In the genomic region with DNA sequence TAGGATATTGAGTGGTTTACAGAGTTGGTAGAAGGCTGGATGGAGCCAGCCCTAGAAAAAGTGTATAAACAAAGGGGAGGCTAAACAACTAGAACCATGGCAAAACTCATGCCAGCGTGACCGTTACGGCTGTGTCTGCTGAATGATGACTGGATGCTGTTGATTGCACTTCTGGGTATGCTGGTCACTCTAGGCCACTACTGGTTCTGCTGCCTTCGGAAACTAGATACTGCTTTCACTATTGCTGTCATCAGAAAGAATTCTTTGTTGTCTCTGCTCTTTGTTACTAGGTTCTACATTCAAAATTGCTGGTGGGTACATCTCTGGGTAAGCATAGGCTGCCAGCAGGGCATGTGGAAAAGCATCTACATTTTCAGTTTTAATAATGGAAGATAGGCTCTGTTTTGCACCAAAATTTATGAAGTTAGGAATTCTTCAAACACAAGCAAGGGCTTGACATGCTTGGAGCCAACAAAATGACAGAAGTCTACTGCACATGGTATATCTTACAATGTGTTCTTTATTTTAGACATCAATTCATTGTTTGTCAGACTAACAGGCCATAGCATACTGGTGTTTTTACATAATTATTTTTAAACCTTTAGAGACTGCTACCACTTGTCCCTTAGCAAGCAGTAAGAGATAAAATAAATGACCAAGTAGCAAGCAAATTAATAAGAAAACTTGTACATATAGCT, we compare ENCODE assay signal across 22 cellular contexts. TPM values are rescaled to one million over a fixed set of nuclear protein-coding genes. Genes with fewer than 3 reads are reported as not detected.
DNase-seq lines count a peak whose midpoint lies in the region; ATAC-seq, FAIRE-seq and TF ChIP-seq lines count a peak whose summit lies in the region.
"Had no signal": no experiment of that assay in that cellular context is flagged by ENCODE, and none has a peak within 500 bp of the region (broad histone marks: within the 10 kb centered on the region; RNA-seq: fewer than 3 reads in every experiment).

No MANE protein-coding gene starts in this region.

- H3K36me3 ChIP-seq in GM12878 (ENCODE audit: control insufficient read depth in 2 of 2, insufficient read depth in 2 of 2, low read length in 1 of 2) = peaks cover 2 to 4% of the 10 kb centered on the region in 2 experiments; a peak in 3 of 4 replicates
- peaks cover 0 to 4% (median 0%) of the 10 kb centered on the region in 3 donors for H3K36me3 ChIP-seq in pancreas

- TF ChIP-seq CTCF in GM12878 (IDR thresholded peaks at IDR 0.05 in 2 of 3, conservative IDR thresholded peaks at IDR 0.05 in 1 of 3; ENCODE audit: control insufficient read depth in 2 of 3, extremely low read depth in 1 of 3, insufficient read depth in 1 of 3, low read depth in 3 of 3, low read length in 3 of 3) (no peak), pancreas (IDR thresholded peaks at IDR 0.05) (no peak)

- H3K27me3 ChIP-seq in GM12878 (replicated peaks in 1 of 2; ENCODE audit: control insufficient read depth in 2 of 2, insufficient read depth in 2 of 2, low read length in 1 of 2) (no peaks in the 10 kb centered on the region), pancreas (no peaks in the 10 kb centered on the region)
- H3K27me3 ChIP-seq: gastroesophageal sphincter, SJSA1, transverse colon had no signal

- H3K79me2 ChIP-seq in GM12878 (ENCODE audit: control insufficient read depth, insufficient read depth, low read length) = peaks cover 27% of the 10 kb centered on the region

- peak; percentile 30 for DNase-seq in AG08396 (ENCODE audit: low spot score)
- no peak for DNase-seq in GM12878 (ENCODE audit: low read depth, low spot score)
- peak; percentile 40 for DNase-seq in midbrain (lab: John Stamatoyannopoulos, UW)
- DNase-seq in NCI-H345 treated with DMSO at 0.1 percent for 48 hours (lab: John Stamatoyannopoulos, UW; ENCODE audit: unreplicated experiment) = no peak
- no peak for DNase-seq in pancreas
- no peak for DNase-seq in A172 (ENCODE audit: low spot score)
- DNase-seq in NCI-H1930 (lab: John Stamatoyannopoulos, UW) = no peak
- DNase-seq: activated B cell treated with CpG ODN at 0.5 μM for 24 hours; CD4-positive, CD25-positive, alpha-beta regulatory T cell; DND-41; erythroblast; lower lobe of right lung; naive B cell; NCI-H1417 treated with DMSO at 0.1 percent for 48 hours; NCI-H2171; NCI-H82; PC-9; transverse colon had no signal

- H2AFZ ChIP-seq in GM12878 (ENCODE audit: control insufficient read depth, low read depth, low read length) = no peak overlapping the region
- H2AFZ ChIP-seq: PC-9 had no signal

- H3K4me2 ChIP-seq in GM12878 (ENCODE audit: control insufficient read depth, insufficient read depth) = no peak overlapping the region; the same call in 1 of the 2 replicates
- H3K4me2 ChIP-seq: PC-9 had no signal

- POLR2A ChIA-PET in GM12878 (lab: Charles Lee) = interaction anchor here (1.0 kb wide), 1 partner anchor 12 kb away, joined by 3 read pairs; no protein-coding TSS in a partner anchor

- no peaks in the 10 kb centered on the region for H4K20me1 ChIP-seq in GM12878 (ENCODE audit: control insufficient read depth, insufficient read depth)

- no peak for TF ChIP-seq EP300 in GM12878 (IDR thresholded peaks at IDR 0.05; ENCODE audit: borderline replicate concordance in 1 of 2, control insufficient read depth in 1 of 2, low read depth in 2 of 2, low read length in 2 of 2)

- no peak overlapping the region for H3K9ac ChIP-seq in GM12878 (ENCODE audit: control insufficient read depth, insufficient read depth, low read length)

- ATAC-seq in HG02798 (IDR thresholded peaks at IDR 0.05; ENCODE audit: poor library complexity, unreplicated experiment) = peak; percentile 38
- peak; percentile 32 for ATAC-seq in GM12878
- ATAC-seq in pancreas = no peak
- ATAC-seq: gastroesophageal sphincter, HCT116, lower lobe of right lung had no signal

- H3K9me3 ChIP-seq in GM12878 (replicated peaks; ENCODE audit: control insufficient read depth, insufficient read depth, low read length) (no peaks in the 10 kb centered on the region; the same call in 2 of the 3 replicates), pancreas (no peaks in the 10 kb centered on the region)
- H3K9me3 ChIP-seq: gastroesophageal sphincter, lower lobe of right lung, SJSA1, transverse colon had no signal

- H3K27ac ChIP-seq in GM12878 (ENCODE audit: control insufficient read depth, insufficient read depth) (no peak overlapping the region), pancreas (no peak overlapping the region)
- H3K27ac ChIP-seq: gastroesophageal sphincter, lower lobe of right lung, PC-9, SJSA1, transverse colon had no signal

- FAIRE-seq in GM12878 (lab: Jason Lieb, UNC) (no peak), pancreas (lab: Jason Lieb, UNC) (no peak)

- no TSS peak for BruUV-seq in GM12878 (replicated peaks; lab: Mats Ljungman, UMichigan)

- H3K4me1 ChIP-seq in GM12878 (ENCODE audit: control insufficient read depth, insufficient read depth, low read length) = no peaks in the 10 kb centered on the region; the same call in 1 of the 2 replicates
- H3K4me1 ChIP-seq in pancreas = peaks cover 0 to 7% (median 4%) of the 10 kb centered on the region in 3 donors
- H3K4me1 ChIP-seq: lower lobe of right lung, SJSA1, transverse colon had no signal

- WGBS in GM12878 (ENCODE audit: insufficient coverage, insufficient replicate concordance, low lambda C conversion rate, missing lambda C conversion rate) = 75% methylated on average over 4 of the region's 4 CpGs
- WGBS in pancreas, 2 donors = 71 to 77% methylated on average over 4 of the region's 4 CpGs

- intact Hi-C loops in GM12878 (cut with micrococcal nuclease; ENCODE audit: unreplicated experiment) (no loop called here), pancreas (cut with DNase I) (no loop called here)

- H3K4me3 ChIP-seq in GM12878 (no peak overlapping the region), pancreas (no peak overlapping the region)
- H3K4me3 ChIP-seq: gastroesophageal sphincter, lower lobe of right lung, PC-9, SJSA1, transverse colon had no signal

- no peak for TF ChIP-seq POLR2A in GM12878 (IDR thresholded peaks at IDR 0.05; ENCODE audit: low read depth, low read length)

- in situ Hi-C loops in GM12878 (cut with MboI) = no loop called here

- RAD21 ChIA-PET in GM12878 (lab: Charles Lee; ENCODE audit: unreplicated experiment) = interaction anchor here (0.7 kb wide), 1 partner anchor 185 kb away, joined by 3 read pairs; no protein-coding TSS in a partner anchor

- CTCF ChIA-PET in GM12878 (lab: Yijun Ruan, JAX) = interaction anchor here (0.6 to 1.3 kb wide), 2 partner anchors 15 to 110 kb away, joined by 3 to 4 read pairs; a partner anchor contains a TSS

- SMC1A ChIA-PET in GM12878 (lab: Charles Lee; ENCODE audit: uncharacterized antibody, unreplicated experiment) = interaction anchor here (1.6 to 2.8 kb wide), 2 partner anchors 15 to 47 kb away, joined by 3 to 11 read pairs; a partner anchor contains a TSS

- no peak for TF ChIP-seq RAD21 in GM12878 (IDR thresholded peaks at IDR 0.05; ENCODE audit: insufficient read depth, low read depth, low read length)

TF ChIP-seq in GM12878, 131 proteins besides CTCF, POLR2A, EP300 and RAD21:
- TF ChIP-seq POU2F2 (IDR thresholded peaks at IDR 0.05; ENCODE audit: borderline replicate concordance, low read depth, low read length) (no peak), PAX5 (IDR thresholded peaks at IDR 0.05; ENCODE audit: borderline replicate concordance, low read depth, low read length) (peak; percentile 83; the same call in 1 of the 2 replicates)

RNA-seq across cellular contexts. Expression of a gene that starts 15.4 kb away (rescaled TPM):
- 350 and 393 TPM in 2 replicates for total RNA-seq in GM12878 (2013; cell fraction: nucleolus; rRNA removed)
- total RNA-seq in GM12878 (2014; rRNA removed) = 23.8 and 24.9 TPM in 2 replicates
- total RNA-seq in GM12878 (2014; rRNA removed; fragmentation: Illumina TruSeq; extraction: Trizol) = 34.3 and 39.2 TPM in 2 replicates
- total RNA-seq in GM12878 (2021) = 28.7 and 32.4 TPM in 2 replicates
- 9.7 TPM for polyA plus RNA-seq in GM12878 (2011; ENCODE audit: low read depth)
- 22.9 and 31.9 TPM in 2 replicates for polyA plus RNA-seq in GM12878 (2011; rRNA removed)
- polyA plus RNA-seq in GM12878 (2011; cell fraction: cytosol; rRNA removed) = 5.5 and 10.3 TPM in 2 replicates
- 54.9 TPM in 2 replicates for polyA plus RNA-seq in GM12878 (2011; cell fraction: nucleus; rRNA removed)
- polyA plus RNA-seq in GM12878 (2012) = 15.3 and 21.1 TPM in 2 replicates
- 27.1 and 34.6 TPM in 2 replicates for polyA plus RNA-seq in GM12878 (2014; fragmentation: Illumina TruSeq; extraction: Trizol)
- polyA plus RNA-seq in GM12878 (2014; fragmentation: Nextera tagmentation; extraction: Ambion mirVana) = 1 to 10 TPM; 5.4 to 5.9 TPM
- 16.9 and 17.9 TPM in 2 replicates for polyA plus RNA-seq in GM12878 (2014; rRNA removed)
- polyA plus RNA-seq in GM12878 (2016; fragmentation: Nextera tagmentation; extraction: Ambion mirVana) = 10 to 100 TPM; 22.0 to 25.2 TPM
- 34.5 and 49.2 TPM in 2 replicates for polyA minus RNA-seq in GM12878 (2011; rRNA and poly(A)+ RNA removed)
- polyA minus RNA-seq in GM12878 (2011; cell fraction: cytosol; rRNA and poly(A)+ RNA removed) = 9.1 and 14.2 TPM in 2 replicates
- polyA minus RNA-seq in GM12878 (2011; cell fraction: nucleus; rRNA and poly(A)+ RNA removed) = 57.7 and 76.9 TPM in 2 replicates
- total RNA-seq in pancreas = 10 to 100 TPM; 22.0 to 46.8 (median 32.6) TPM
- polyA plus RNA-seq in pancreas = 10 to 100 TPM; 14.6 to 20.5 TPM
- 10.9 and 15.1 TPM in 2 replicates for total RNA-seq in A172 (2014; rRNA removed; shearing (Covaris generic))

Comparison
In these comparisons a context has a peak if more than half of its experiments do, and no peak if none do; other contexts are left out.
1. DNase-seq: peak in AG08396 (single experiment) and midbrain (single experiment); none in GM12878 (single experiment), NCI-H345 treated with DMSO at 0.1 percent for 48 hours (single experiment), pancreas (0 of 6), A172 (single experiment) and NCI-H1930 (0 of 2).
2. ATAC-seq: peak in HG02798 (single experiment) and GM12878 (single experiment); none in pancreas (0 of 4).